Comparison of ENCODE assay signal across 21 cellular contexts in the genomic region with DNA sequence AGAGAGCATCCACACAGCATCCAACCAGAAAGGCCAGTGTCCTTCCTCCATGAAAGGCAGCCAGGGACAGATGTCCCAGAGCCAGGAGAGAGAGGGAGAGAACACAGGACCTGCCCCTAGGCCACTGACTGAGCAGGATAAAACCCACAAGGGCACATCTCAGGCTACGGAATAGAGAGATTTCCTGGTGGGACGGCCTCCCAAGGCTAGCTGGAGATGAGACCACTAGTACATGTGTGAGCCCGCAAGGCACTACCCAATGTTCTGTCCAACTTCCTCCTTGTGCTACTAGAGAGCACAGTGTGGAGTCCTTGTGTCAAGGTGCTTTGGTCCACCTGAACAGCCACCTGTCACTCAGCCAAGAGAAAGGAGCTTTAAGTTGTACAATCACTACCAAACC. TPM values are rescaled to one million over a fixed set of nuclear protein-coding genes. Genes with fewer than 3 reads are reported as not detected.
DNase-seq lines count a peak whose midpoint lies in the region; ATAC-seq, FAIRE-seq and TF ChIP-seq lines count a peak whose summit lies in the region.
"Had no signal": no experiment of that assay in that cellular context is flagged by ENCODE, and none has a peak within 500 bp of the region (broad histone marks: within the 10 kb centered on the region; RNA-seq: fewer than 3 reads in every experiment).

No MANE protein-coding gene starts in this region.

- no peak for ATAC-seq in body of pancreas

- no peaks in the 10 kb centered on the region for H3K27me3 Mint-ChIP-seq in activated naive CD8-positive, alpha-beta T cell
- no peaks in the 10 kb centered on the region for H3K27me3 Mint-ChIP-seq in activated naive CD8-positive, alpha-beta T cell treated with anti-CD3 and anti-CD28 coated beads for 36 hours
- H3K27me3 Mint-ChIP-seq: naive B cell; stimulated activated naive CD8-positive, alpha-beta T cell treated with anti-CD3 and anti-CD28 coated beads, Interleukin-15, amount 100 ng/mL, for 72 hours had no signal

- no peaks in the 10 kb centered on the region for H3K9me3 Mint-ChIP-seq in activated naive CD8-positive, alpha-beta T cell (ENCODE audit: low read depth)
- no peaks in the 10 kb centered on the region for H3K9me3 Mint-ChIP-seq in activated naive CD8-positive, alpha-beta T cell treated with anti-CD3 and anti-CD28 coated beads for 36 hours
- H3K9me3 Mint-ChIP-seq: activated naive CD4-positive, alpha-beta T cell treated with anti-CD3 and anti-CD28 coated beads, Interleukin-2, amount 50 U/mL, for 72 hours; naive B cell; stimulated activated naive CD8-positive, alpha-beta T cell treated with anti-CD3 and anti-CD28 coated beads, Interleukin-15, amount 100 ng/mL, for 72 hours had no signal

- POLR2A ChIA-PET in RWPE1 (lab: Yijun Ruan, JAX; ENCODE audit: low non-redundant PET), result no interaction called here

- no peak for DNase-seq in activated naive CD8-positive, alpha-beta T cell treated with anti-CD3 and anti-CD28 coated beads for 36 hours
- DNase-seq in RWPE1 (ENCODE audit: low spot score), result no peak
- peak; percentile 55 for DNase-seq in esophagus muscularis mucosa (ENCODE audit: extremely low spot score)
- DNase-seq in body of pancreas, result no peak
- DNase-seq in activated CD4-positive, CD25-positive, alpha-beta regulatory T cell treated with anti-CD3 and anti-CD28 coated beads, Interleukin-2, amount 50 U/mL, for 72 hours, result no peak
- DNase-seq in kidney, result no peak
- DNase-seq: activated CD4-positive, alpha-beta T cell treated with anti-CD3 and anti-CD28 coated beads, Interleukin-2, amount 50 U/mL, for 4 hours; central memory CD4-positive, alpha-beta T cell; DMS 273 treated with DMSO at 0.1 percent for 48 hours; Karpas-422; naive B cell; NCI-H1105 treated with DMSO at 0.1 percent for 48 hours; NCI-H748 treated with DMSO at 0.1 percent for 48 hours; PC-9 had no signal

- H3K27ac ChIP-seq in RWPE1 (peak overlapping the region; percentile 34), esophagus muscularis mucosa (replicated peaks in 1 of 4) (no peak overlapping the region), temporal lobe (ENCODE audit: low read depth, low read length) (peak overlapping the region; percentile 70), body of pancreas (no peak overlapping the region), kidney (ENCODE audit: low read depth in 2 of 2, low read length in 2 of 2) (no peak overlapping the region)
- H3K27ac ChIP-seq: PC-9 had no signal

- WGBS in esophagus muscularis mucosa, result 100% methylated on average over 2 of the region's 3 CpGs
- WGBS in body of pancreas, 2 donors, result 87 to 95% methylated on average over 2 to 3 of the region's 3 CpGs

- H3K27me3 ChIP-seq in esophagus muscularis mucosa (no peaks in the 10 kb centered on the region), body of pancreas (no peaks in the 10 kb centered on the region)

- H3K4me1 ChIP-seq in esophagus muscularis mucosa (peaks cover 33 to 44% (median 41%) of the 10 kb centered on the region in 4 donors), body of pancreas (no peaks in the 10 kb centered on the region), kidney (ENCODE audit: control insufficient read depth in 1 of 2, insufficient read depth in 1 of 2, low read depth in 1 of 2, low read length in 2 of 2) (peaks cover 0 to 4% of the 10 kb centered on the region in 2 donors)

- peaks cover 18% of the 10 kb centered on the region for H3K4me1 Mint-ChIP-seq in activated naive CD8-positive, alpha-beta T cell (ENCODE audit: low read depth)
- peaks cover 14% of the 10 kb centered on the region for H3K4me1 Mint-ChIP-seq in activated naive CD8-positive, alpha-beta T cell treated with anti-CD3 and anti-CD28 coated beads for 36 hours

- TF ChIP-seq CTCF in RWPE1 (conservative IDR thresholded peaks at IDR 0.05; ENCODE audit: low read depth) (no peak), esophagus muscularis mucosa (IDR thresholded peaks at IDR 0.05) (no peak), body of pancreas (IDR thresholded peaks at IDR 0.05) (no peak), kidney (IDR thresholded peaks at IDR 0.05; ENCODE audit: borderline replicate concordance, extremely low read depth, insufficient read depth) (no peak)

- no peak for TF ChIP-seq EP300 in esophagus muscularis mucosa (IDR thresholded peaks at IDR 0.05)

- peaks cover 4% of the 10 kb centered on the region for H3K36me3 Mint-ChIP-seq in activated naive CD8-positive, alpha-beta T cell
- peaks cover 5% of the 10 kb centered on the region for H3K36me3 Mint-ChIP-seq in activated naive CD8-positive, alpha-beta T cell treated with anti-CD3 and anti-CD28 coated beads for 36 hours
- H3K36me3 Mint-ChIP-seq: activated naive CD4-positive, alpha-beta T cell treated with anti-CD3 and anti-CD28 coated beads, Interleukin-2, amount 50 U/mL, for 72 hours had no signal

- FAIRE-seq in kidney (lab: Jason Lieb, UNC), result no peak
- FAIRE-seq: H54, TTC549 had no signal

- peaks cover 8 to 49% (median 34%) of the 10 kb centered on the region in 4 donors for H3K36me3 ChIP-seq in esophagus muscularis mucosa
- H3K36me3 ChIP-seq in body of pancreas (replicated peaks in 1 of 2; ENCODE audit: insufficient read depth in 1 of 2, low read depth in 2 of 2), result no peaks in the 10 kb centered on the region
- peaks cover 4 to 10% of the 10 kb centered on the region in 2 donors for H3K36me3 ChIP-seq in kidney (ENCODE audit: control insufficient read depth in 1 of 2, insufficient read depth in 2 of 2, low read length in 2 of 2)

- no peak overlapping the region for H3K4me3 Mint-ChIP-seq in activated naive CD8-positive, alpha-beta T cell
- H3K4me3 Mint-ChIP-seq in activated naive CD8-positive, alpha-beta T cell treated with anti-CD3 and anti-CD28 coated beads for 36 hours, result no peak overlapping the region
- H3K4me3 Mint-ChIP-seq: naive B cell; stimulated activated naive CD8-positive, alpha-beta T cell treated with anti-CD3 and anti-CD28 coated beads, Interleukin-15, amount 100 ng/mL, for 72 hours had no signal

- H3K9ac ChIP-seq in kidney (ENCODE audit: low read length in 2 of 2), result no peak overlapping the region

- H3K9me3 ChIP-seq in esophagus muscularis mucosa (no peaks in the 10 kb centered on the region), body of pancreas (no peaks in the 10 kb centered on the region), kidney (ENCODE audit: control insufficient read depth in 1 of 2, low read length in 2 of 2) (no peaks in the 10 kb centered on the region)

- CTCF ChIA-PET in RWPE1 (lab: Yijun Ruan, JAX), result interaction anchor here (0.6 to 2.1 kb wide), 3 partner anchors 8 to 505 kb away, joined by 3 to 10 read pairs (median 4); a partner anchor contains a TSS

- intact Hi-C loops in esophagus muscularis mucosa (cut with DNase I), result no loop called here
- intact Hi-C loops in body of pancreas (cut with DNase I), result no loop called here
- intact Hi-C loops in kidney (cut with DNase I), result no loop called here

- no peak for TF ChIP-seq POLR2A in esophagus muscularis mucosa (IDR thresholded peaks at IDR 0.05; ENCODE audit: low read depth)
- TF ChIP-seq POLR2A in body of pancreas (IDR thresholded peaks at IDR 0.05), result no peak

- H3K27ac Mint-ChIP-seq in activated naive CD8-positive, alpha-beta T cell, result peak overlapping the region; percentile 64
- no peak overlapping the region for H3K27ac Mint-ChIP-seq in activated naive CD8-positive, alpha-beta T cell treated with anti-CD3 and anti-CD28 coated beads for 36 hours

- H3K4me3 ChIP-seq in esophagus muscularis mucosa (no peak overlapping the region), body of pancreas (no peak overlapping the region), kidney (ENCODE audit: low read length in 2 of 2) (no peak overlapping the region)
- H3K4me3 ChIP-seq: lung, PC-9 had no signal

RNA-seq across cellular contexts. Expression of a gene that starts 44.2 kb away (rescaled TPM):
- 100 to 1,000 TPM; 156 to 162 TPM for total RNA-seq in activated naive CD8-positive, alpha-beta T cell treated with anti-CD3 and anti-CD28 coated beads for 36 hours
- total RNA-seq in esophagus muscularis mucosa, result 100 to 1,000 TPM in 1 of 4 donors, 10 to 100 TPM in 3; 68.4 to 119 (median 82.5) TPM
- total RNA-seq in temporal lobe, result 82.1 TPM
- 10 to 100 TPM; 40.0 to 87.7 TPM for total RNA-seq in body of pancreas
- 117 TPM for total RNA-seq in kidney
- 12.5 TPM for polyA plus RNA-seq in kidney (ENCODE audit: insufficient read depth, low read depth, low replicate concordance)

Comparison
In these comparisons a context has a peak if more than half of its experiments do, and no peak if none do; other contexts are left out.
1. H3K27ac ChIP-seq: peak in RWPE1 (single experiment) and temporal lobe (single experiment); none in esophagus muscularis mucosa (0 of 4), body of pancreas (0 of 4) and kidney (0 of 2).